Comparison of ENCODE assay signal across 8 cellular contexts in genomic region chr3:143302638-143303171, GRCh38.
DNase-seq lines count a peak whose midpoint lies in the region; ATAC-seq and TF ChIP-seq lines count a peak whose summit lies in the region.

No MANE protein-coding gene starts in this region.

- TF ChIP-seq CTCF in HFFc6 (IDR thresholded peaks at IDR 0.05) (no peak), astrocyte of the spinal cord (IDR thresholded peaks at IDR 0.05; ENCODE audit: low read depth, low read length) (no peak)

- in situ Hi-C loops in astrocyte of the spinal cord (cut with HindIII; ENCODE audit: low sequenced_read_pairs): no loop called here

- peak overlapping the region; percentile 81 for H3K27ac Mint-ChIP-seq in HFFc6
- H3K27ac Mint-ChIP-seq in stimulated activated naive B cell treated with anti-CD40 and anti-IgM and Interleukin-4, amounts not matched to agents 10 μg/mL and 1 μg/mL and 100 μg/mL, for 72 hours: peak overlapping the region; percentile 14

- H3K4me3 Mint-ChIP-seq in HFFc6: peak overlapping the region; percentile 69
- H3K4me3 Mint-ChIP-seq in stimulated activated naive B cell treated with anti-CD40 and anti-IgM and Interleukin-4, amounts not matched to agents 10 μg/mL and 1 μg/mL and 100 μg/mL, for 72 hours: no peak overlapping the region

- no peak for ATAC-seq in stimulated activated naive B cell treated with anti-CD40 and anti-IgM and Interleukin-4, amounts not matched to agents 10 μg/mL and 1 μg/mL and 100 μg/mL, for 72 hours (replicated peaks)
- ATAC-seq in GM18858 (IDR thresholded peaks at IDR 0.05; ENCODE audit: unreplicated experiment): no peak
- ATAC-seq in GM21723 (IDR thresholded peaks at IDR 0.05; ENCODE audit: unreplicated experiment): no peak

- H3K4me3 ChIP-seq in astrocyte of the spinal cord (ENCODE audit: low read depth, low read length): no peak overlapping the region

- DNase-seq in HFFc6 (peak; percentile 89), astrocyte of the spinal cord (ENCODE audit: low read depth, low spot score) (peak; percentile 72), hepatic stellate cell (ENCODE audit: low spot score) (peak; percentile 80), mesenteric fat pad (ENCODE audit: low spot score) (no peak), SIG-M5 treated with dmso at 0.1 percent for 504 hours (lab: John Stamatoyannopoulos, UW; ENCODE audit: unreplicated experiment) (no peak)
- DNase-seq in stimulated activated naive B cell treated with anti-CD40 and anti-IgM and Interleukin-4, amounts not matched to agents 10 μg/mL and 1 μg/mL and 100 μg/mL, for 72 hours: no peak

- H3K36me3 Mint-ChIP-seq in HFFc6 (ENCODE audit: low read depth): no peaks in the 10 kb centered on the region
- peaks cover 0 to 1% of the 10 kb centered on the region in 2 donors for H3K36me3 Mint-ChIP-seq in stimulated activated naive B cell treated with anti-CD40 and anti-IgM and Interleukin-4, amounts not matched to agents 10 μg/mL and 1 μg/mL and 100 μg/mL, for 72 hours

- H3K4me1 Mint-ChIP-seq in HFFc6 (ENCODE audit: low read depth): peaks cover 42% of the 10 kb centered on the region
- H3K4me1 Mint-ChIP-seq in stimulated activated naive B cell treated with anti-CD40 and anti-IgM and Interleukin-4, amounts not matched to agents 10 μg/mL and 1 μg/mL and 100 μg/mL, for 72 hours: peaks cover 15 to 38% of the 10 kb centered on the region in 2 donors

- H3K27me3 Mint-ChIP-seq in HFFc6 (ENCODE audit: insufficient read depth): no peaks in the 10 kb centered on the region
- no peaks in the 10 kb centered on the region for H3K27me3 Mint-ChIP-seq in stimulated activated naive B cell treated with anti-CD40 and anti-IgM and Interleukin-4, amounts not matched to agents 10 μg/mL and 1 μg/mL and 100 μg/mL, for 72 hours

- H3K9me3 Mint-ChIP-seq in HFFc6: no peaks in the 10 kb centered on the region
- H3K9me3 Mint-ChIP-seq in stimulated activated naive B cell treated with anti-CD40 and anti-IgM and Interleukin-4, amounts not matched to agents 10 μg/mL and 1 μg/mL and 100 μg/mL, for 72 hours: no peaks in the 10 kb centered on the region

Comparison
In these comparisons a context has a peak if more than half of its experiments do, and no peak if none do; other contexts are left out.
1. DNase-seq: peak in HFFc6 (single experiment), astrocyte of the spinal cord (single experiment) and hepatic stellate cell (single experiment); none in stimulated activated naive B cell treated with anti-CD40 and anti-IgM and Interleukin-4, amounts not matched to agents 10 μg/mL and 1 μg/mL and 100 μg/mL, for 72 hours (single experiment), mesenteric fat pad (single experiment) and SIG-M5 treated with dmso at 0.1 percent for 504 hours (single experiment).